In the genomic region with DNA sequence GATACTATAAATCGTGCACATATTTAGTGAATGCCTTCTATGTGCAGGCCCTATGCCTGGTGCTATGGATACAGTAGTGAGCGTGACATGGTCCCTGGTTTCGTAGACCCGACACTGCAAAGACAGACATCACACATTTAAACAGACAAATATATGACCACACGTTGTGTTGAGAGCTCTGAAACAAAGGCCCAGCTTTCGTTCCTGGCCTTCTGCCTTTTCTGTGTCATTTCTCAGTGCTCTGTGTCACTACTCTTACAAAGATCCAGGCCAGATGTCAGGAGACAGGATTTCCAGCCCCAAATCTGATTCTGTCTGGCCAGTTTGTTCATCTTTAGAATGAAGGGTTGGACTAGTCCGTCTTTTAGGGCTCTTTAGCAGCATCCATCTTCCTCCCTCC, we compare ENCODE assay signal across 13 cellular contexts. TPM values are rescaled to one million over a fixed set of nuclear protein-coding genes. Genes with fewer than 3 reads are reported as not detected.
DNase-seq lines count a peak whose midpoint lies in the region; ATAC-seq and TF ChIP-seq lines count a peak whose summit lies in the region.
"Had no signal": no experiment of that assay in that cellular context is flagged by ENCODE, and none has a peak within 500 bp of the region (broad histone marks: within the 10 kb centered on the region; RNA-seq: fewer than 3 reads in every experiment).

No MANE protein-coding gene starts in this region.

- H3K9me3 ChIP-seq in ascending aorta = no peaks in the 10 kb centered on the region
- H3K9me3 ChIP-seq in colonic mucosa = no peaks in the 10 kb centered on the region
- no peaks in the 10 kb centered on the region for H3K9me3 ChIP-seq in tibial artery
- H3K9me3 ChIP-seq: A549, Caco-2 had no signal

- DNase-seq in ascending aorta (ENCODE audit: low spot score in 2 of 2) (peak in 1 of 2 donors; percentile 59), colonic mucosa (peak; percentile 16), mesenteric fat pad (ENCODE audit: low spot score) (peak; percentile 30), tibial artery (no peak), NCI-H187 (lab: John Stamatoyannopoulos, UW) (no peak)
- DNase-seq: Caco-2; CD8-positive, alpha-beta memory T cell; DND-41; GDM1; GM23248; IMR-90 had no signal

- H3K36me3 ChIP-seq in ascending aorta (no peaks in the 10 kb centered on the region), colonic mucosa (no peaks in the 10 kb centered on the region), tibial artery (no peaks in the 10 kb centered on the region)

- no peak overlapping the region for H3K9ac ChIP-seq in colonic mucosa (ENCODE audit: low read depth in 2 of 2, low read length in 2 of 2)
- H3K9ac ChIP-seq: GM23248 had no signal

- H3K4me3 ChIP-seq in ascending aorta (no peak overlapping the region), colonic mucosa (no peak overlapping the region), tibial artery (no peak overlapping the region)
- H3K4me3 ChIP-seq: A549, GM23248 had no signal

- H3K27ac ChIP-seq in ascending aorta (peak overlapping the region; percentile 44 to 59), colonic mucosa (no peak overlapping the region), tibial artery (peak overlapping the region; percentile 46 to 70)
- H3K27ac ChIP-seq: A549, GM23248 had no signal

- peaks cover 0 to 27% of the 10 kb centered on the region in 2 donors for H3K4me1 ChIP-seq in ascending aorta
- no peaks in the 10 kb centered on the region for H3K4me1 ChIP-seq in colonic mucosa
- H3K4me1 ChIP-seq in tibial artery = peaks cover 0 to 54% (median 23%) of the 10 kb centered on the region in 4 donors
- H3K4me1 ChIP-seq: A549, Caco-2 had no signal

- H3K27me3 ChIP-seq in ascending aorta = no peaks in the 10 kb centered on the region
- no peaks in the 10 kb centered on the region for H3K27me3 ChIP-seq in colonic mucosa
- H3K27me3 ChIP-seq in tibial artery = no peaks in the 10 kb centered on the region

- no peak for ATAC-seq in GM21447 (IDR thresholded peaks at IDR 0.05; ENCODE audit: unreplicated experiment)
- ATAC-seq: A549 had no signal

- intact Hi-C loops in ascending aorta (cut with DNase I) = loop anchor here (10.0 kb wide), 1 partner anchor 492 kb away; no protein-coding TSS in a partner anchor
- intact Hi-C loops in colonic mucosa (cut with DNase I) = no loop called here
- intact Hi-C loops in tibial artery (cut with DNase I; ENCODE audit: low total_unique reads) = no loop called here

- no peak for TF ChIP-seq CTCF in ascending aorta (IDR thresholded peaks at IDR 0.05)
- TF ChIP-seq CTCF in colonic mucosa (IDR thresholded peaks at IDR 0.05) = no peak
- TF ChIP-seq CTCF in tibial artery (IDR thresholded peaks at IDR 0.05) = no peak

RNA-seq across cellular contexts. Expression of a gene that starts 19.3 kb away (rescaled TPM):
- total RNA-seq in ascending aorta = 7.9 TPM
- under 1 TPM; 0.42 to 0.77 TPM for total RNA-seq in colonic mucosa
- total RNA-seq in mesenteric fat pad = 2.3 TPM
- total RNA-seq: CD8-positive, alpha-beta memory T cell; GM23248; IMR-90 had no signal

Comparison
In these comparisons a context has a peak if more than half of its experiments do, and no peak if none do; other contexts are left out.
1. DNase-seq: peak in colonic mucosa (single experiment) and mesenteric fat pad (single experiment); none in tibial artery (0 of 2) and NCI-H187 (0 of 2).